ENCODE assay signal across 9 cellular contexts in genomic region chr17:63998050-63998720, GRCh38. TPM values are rescaled to one million over a fixed set of nuclear protein-coding genes. Genes with fewer than 3 reads are reported as not detected.
DNase-seq lines count a peak whose midpoint lies in the region; ATAC-seq and TF ChIP-seq lines count a peak whose summit lies in the region.
"Had no signal": no experiment of that assay in that cellular context is flagged by ENCODE, and none has a peak within 500 bp of the region (broad histone marks: within the 10 kb centered on the region; RNA-seq: fewer than 3 reads in every experiment).

Gene PRR29, plus strand, starts transcription at chr17:63998351. Its CDS starts 14 bp downstream, at chr17:63998365.

- H3K9ac ChIP-seq in OCI-LY1 (ENCODE audit: low read length) (peak within 1 kb of the TSS; percentile 39; the same call in 1 of the 2 replicates), fibroblast of lung (ENCODE audit: insufficient read depth, low read length) (no peak within 1 kb of the TSS)

- H3K27me3 ChIP-seq in OCI-LY1 (ENCODE audit: insufficient read depth, low read length) (peaks cover 12% of the 10 kb centered on the region), fibroblast of lung (ENCODE audit: control insufficient read depth, insufficient read depth, low read length) (peaks cover 16% of the 10 kb centered on the region)

- ATAC-seq in HG03354 (IDR thresholded peaks at IDR 0.05; ENCODE audit: poor library complexity, severe bottlenecking, unreplicated experiment): peak; percentile 71
- ATAC-seq in stimulated activated naive CD8-positive, alpha-beta T cell treated with anti-CD3 and anti-CD28 coated beads, Interleukin-15, amount 100 ng/mL, for 72 hours: peak; percentile 78
- no peak for ATAC-seq in HG03460 (IDR thresholded peaks at IDR 0.05; ENCODE audit: unreplicated experiment)

- peaks cover 17% of the 10 kb centered on the region for H3K36me3 ChIP-seq in OCI-LY1 (ENCODE audit: insufficient read depth, low read length)
- no peaks in the 10 kb centered on the region for H3K36me3 ChIP-seq in fibroblast of lung (ENCODE audit: control insufficient read depth, insufficient read depth, low read length)

- H3K27ac ChIP-seq in OCI-LY1 (ENCODE audit: low read depth, low read length, poor library complexity, severe bottlenecking) (no peak within 1 kb of the TSS), fibroblast of lung (ENCODE audit: insufficient read depth, low read length) (no peak within 1 kb of the TSS)
- H3K27ac ChIP-seq: epithelial cell of prostate had no signal

- DNase-seq in ELR (ENCODE audit: low read depth): peak; percentile 74
- peak; percentile 81 to 84 for DNase-seq in activated T-cell treated with anti-CD3 and anti-CD28 coated beads, Interleukin-2, amount 50 U/mL, for 48 hours
- DNase-seq in fibroblast of lung (ENCODE audit: low read depth in 2 of 2): peak; percentile 31 to 53
- DNase-seq in stimulated activated naive CD8-positive, alpha-beta T cell treated with anti-CD3 and anti-CD28 coated beads, Interleukin-15, amount 100 ng/mL, for 72 hours: peak; percentile 62 to 72

- no peaks in the 10 kb centered on the region for H3K36me3 Mint-ChIP-seq in nephron (ENCODE audit: low read depth)

- H3K4me3 Mint-ChIP-seq in nephron: peak within 1 kb of the TSS; percentile 82 to 89 (median 86)
- H3K4me3 Mint-ChIP-seq in stimulated activated naive CD8-positive, alpha-beta T cell treated with anti-CD3 and anti-CD28 coated beads, Interleukin-15, amount 100 ng/mL, for 72 hours: peak within 1 kb of the TSS; percentile 94 to 97

- no peaks in the 10 kb centered on the region for H3K9me2 ChIP-seq in OCI-LY1 (ENCODE audit: low read depth, low read length)

- H3K9me3 ChIP-seq in OCI-LY1 (ENCODE audit: low read length) (no peaks in the 10 kb centered on the region), fibroblast of lung (ENCODE audit: control insufficient read depth, insufficient read depth, low read depth, low read length) (no peaks in the 10 kb centered on the region)

- peak within 1 kb of the TSS; percentile 79 for H3K4me2 ChIP-seq in OCI-LY1 (ENCODE audit: low read length)
- H3K4me2 ChIP-seq in fibroblast of lung (ENCODE audit: extremely low read depth, insufficient read depth, low read length): peak within 1 kb of the TSS; percentile 26

- peaks cover 18% of the 10 kb centered on the region for H3K4me1 Mint-ChIP-seq in nephron
- peaks cover 40% of the 10 kb centered on the region for H3K4me1 Mint-ChIP-seq in stimulated activated naive CD8-positive, alpha-beta T cell treated with anti-CD3 and anti-CD28 coated beads, Interleukin-15, amount 100 ng/mL, for 72 hours

- H3K4me1 ChIP-seq in OCI-LY1 (ENCODE audit: insufficient read depth, low read length, severe bottlenecking): peaks cover 16% of the 10 kb centered on the region
- H3K4me1 ChIP-seq in fibroblast of lung (ENCODE audit: control insufficient read depth, extremely low read depth, insufficient read depth, low read length): peaks cover 3% of the 10 kb centered on the region

- no peak within 1 kb of the TSS for H2AFZ ChIP-seq in OCI-LY1 (ENCODE audit: low read length)
- H2AFZ ChIP-seq in fibroblast of lung (ENCODE audit: low read length): peak within 1 kb of the TSS; percentile 4

- H3K27ac Mint-ChIP-seq in nephron: no peak within 1 kb of the TSS
- peak within 1 kb of the TSS; percentile 85 to 93 for H3K27ac Mint-ChIP-seq in stimulated activated naive CD8-positive, alpha-beta T cell treated with anti-CD3 and anti-CD28 coated beads, Interleukin-15, amount 100 ng/mL, for 72 hours

- peak within 1 kb of the TSS; percentile 61 for H3K4me3 ChIP-seq in OCI-LY1 (ENCODE audit: low read depth, low read length, poor library complexity, severe bottlenecking)
- peak within 1 kb of the TSS; percentile 6 to 64 (median 44) for H3K4me3 ChIP-seq in fibroblast of lung (replicated peaks in 1 of 4; ENCODE audit: control extremely low read depth in 1 of 4, insufficient read depth in 1 of 4, low read depth in 3 of 4, low read length in 4 of 4)

- H3K27me3 Mint-ChIP-seq in nephron (ENCODE audit: low read depth): peaks cover 29% of the 10 kb centered on the region
- H3K27me3 Mint-ChIP-seq in stimulated activated naive CD8-positive, alpha-beta T cell treated with anti-CD3 and anti-CD28 coated beads, Interleukin-15, amount 100 ng/mL, for 72 hours: no peaks in the 10 kb centered on the region

- no peaks in the 10 kb centered on the region for H4K20me1 ChIP-seq in OCI-LY1 (ENCODE audit: insufficient read depth, low read length)
- H4K20me1 ChIP-seq in fibroblast of lung (ENCODE audit: control insufficient read depth, extremely low read depth, insufficient read depth, low read length): no peaks in the 10 kb centered on the region

- no peaks in the 10 kb centered on the region for H3K79me2 ChIP-seq in OCI-LY1 (ENCODE audit: insufficient read depth, low read length)
- no peaks in the 10 kb centered on the region for H3K79me2 ChIP-seq in fibroblast of lung (ENCODE audit: control insufficient read depth, insufficient read depth, low read length)

- no peaks in the 10 kb centered on the region for H3F3A ChIP-seq in OCI-LY1 (ENCODE audit: insufficient read depth, low read length)

- TF ChIP-seq CTCF in OCI-LY1 (IDR thresholded peaks at IDR 0.05; ENCODE audit: low read length) (no peak), fibroblast of lung (conservative IDR thresholded peaks at IDR 0.05 in 1 of 2, IDR thresholded peaks at IDR 0.05 in 1 of 2; ENCODE audit: low read depth in 1 of 2, low read length in 2 of 2) (no peak), nephron (IDR thresholded peaks at IDR 0.05; ENCODE audit: unreplicated experiment in 3 of 3) (no peak)

- no peaks in the 10 kb centered on the region for H3K9me3 Mint-ChIP-seq in nephron
- H3K9me3 Mint-ChIP-seq in stimulated activated naive CD8-positive, alpha-beta T cell treated with anti-CD3 and anti-CD28 coated beads, Interleukin-15, amount 100 ng/mL, for 72 hours: no peaks in the 10 kb centered on the region

RNA-seq across cellular contexts. Expression of gene PRR29, which starts in this region (rescaled TPM):
- total RNA-seq in fibroblast of lung: 0.17 and 0.26 TPM in 2 replicates
- 0.02 and 0.19 TPM in 2 replicates for polyA plus RNA-seq in fibroblast of lung
- polyA plus RNA-seq in fibroblast of lung (2012): 0.12 and 0.22 TPM in 2 replicates
- polyA minus RNA-seq in fibroblast of lung (ENCODE audit: low replicate concordance): not detected in 2 replicates

Comparison
In these comparisons a context has a peak if more than half of its experiments do, and no peak if none do; other contexts are left out.
1. Peak in DNase-seq, H3K4me3 ChIP-seq and H3K4me2 ChIP-seq in fibroblast of lung; RNA of the gene not detected or under 1 TPM.
2. H3K27ac Mint-ChIP-seq: peak in stimulated activated naive CD8-positive, alpha-beta T cell treated with anti-CD3 and anti-CD28 coated beads, Interleukin-15, amount 100 ng/mL, for 72 hours (2 of 2); none in nephron (0 of 3).
3. Peak in every context shown above with its lines, with median percentiles within 50 percentile points of each other: DNase-seq.